8 cellular contexts compared by ENCODE assay signal in genomic region chr11:112226062-112226921, GRCh38. TPM values are rescaled to one million over a fixed set of nuclear protein-coding genes. Genes with fewer than 3 reads are reported as not detected.
DNase-seq lines count a peak whose midpoint lies in the region; ATAC-seq and TF ChIP-seq lines count a peak whose summit lies in the region.

PTS (plus strand) TSS chr11:112226428; CDS start chr11:112226444, 16 bp downstream.

- peak within 1 kb of the TSS; percentile 97 for H3K27ac Mint-ChIP-seq in progenitor cell of endocrine pancreas

- H3K27me3 Mint-ChIP-seq in progenitor cell of endocrine pancreas: peaks cover 3% of the 10 kb centered on the region

- H3K27ac ChIP-seq in heart right ventricle (peak within 1 kb of the TSS; percentile 90 to 100 (median 95)), upper lobe of right lung (peak within 1 kb of the TSS; percentile 97)

- peak within 1 kb of the TSS; percentile 91 for H3K4me3 Mint-ChIP-seq in progenitor cell of endocrine pancreas (ENCODE audit: low read depth)

- H3K4me3 ChIP-seq in heart right ventricle: peak within 1 kb of the TSS; percentile 51 to 86 (median 82)
- H3K4me3 ChIP-seq in upper lobe of right lung: peak within 1 kb of the TSS; percentile 86

- intact Hi-C loops in T-helper 1 cell treated with Interleukin-12 subunit alpha and Interleukin-12 subunit beta and Interleukin-4 antibody, amounts not matched to agents 30 ng/mL and 1 ng/mL, for 36 hours (cut with micrococcal nuclease): loop anchor here (1.0 to 10.0 kb wide), 12 partner anchors 54 to 1649 kb away; partner anchors contain the start of genes ALG9, CFAP68, FDXACB1 and NKAPD1
- intact Hi-C loops in heart right ventricle (cut with DNase I) (loop anchor here in 2 of 10 donors (10.0 kb wide), 2 partner anchors 1059 to 1069 kb away; no protein-coding TSS in a partner anchor), upper lobe of right lung (cut with DNase I) (no loop called here)

- 0 to 1% methylated on average over 73 to 74 of the region's 74 CpGs for WGBS in heart right ventricle, 2 donors

- peaks cover 3% of the 10 kb centered on the region for H3K36me3 Mint-ChIP-seq in progenitor cell of endocrine pancreas (ENCODE audit: insufficient read depth)

- H3K27me3 ChIP-seq in heart right ventricle (no peaks in the 10 kb centered on the region), upper lobe of right lung (no peaks in the 10 kb centered on the region)

- peaks cover 4 to 30% (median 9%) of the 10 kb centered on the region in 9 donors for H3K4me1 ChIP-seq in heart right ventricle
- H3K4me1 ChIP-seq in upper lobe of right lung: peaks cover 11% of the 10 kb centered on the region

- in situ Hi-C loops in GM13977 (cut with MboI; ENCODE audit: low pct_unique_long_range_greater_than_20kb, low sequenced_read_pairs, unreplicated experiment): loop anchor here (10.0 kb wide), 1 partner anchor 49 kb away; no protein-coding TSS in a partner anchor

- peaks cover 7% of the 10 kb centered on the region for H3K4me1 Mint-ChIP-seq in progenitor cell of endocrine pancreas (ENCODE audit: low read depth)

- peak; percentile 95 for DNase-seq in GM13977 (ENCODE audit: low spot score)
- DNase-seq in NCI-H1436 (lab: John Stamatoyannopoulos, UW): peak; percentile 78
- DNase-seq in amniotic epithelial cell (ENCODE audit: low read depth): peak; percentile 80
- peak; percentile 87 to 88 for DNase-seq in heart right ventricle
- DNase-seq in progenitor cell of endocrine pancreas (ENCODE audit: low spot score, unreplicated experiment): peak; percentile 49
- DNase-seq in upper lobe of right lung: peak; percentile 94

- ATAC-seq in HG02840 (IDR thresholded peaks at IDR 0.05; ENCODE audit: low FRiP score, unreplicated experiment) (peak; percentile 97), heart right ventricle (peak; percentile 97 to 99 (median 99)), upper lobe of right lung (peak; percentile 98)

- H3K9me3 ChIP-seq in heart right ventricle (no peaks in the 10 kb centered on the region), upper lobe of right lung (no peaks in the 10 kb centered on the region)

- H3K36me3 ChIP-seq in heart right ventricle (peaks cover 0 to 30% (median 13%) of the 10 kb centered on the region in 9 donors), upper lobe of right lung (peaks cover 29% of the 10 kb centered on the region)

- no peaks in the 10 kb centered on the region for H3K9me3 Mint-ChIP-seq in progenitor cell of endocrine pancreas (ENCODE audit: low read depth)

- peak; percentile 3 for TF ChIP-seq CTCF in GM13977 (IDR thresholded peaks at IDR 0.05; ENCODE audit: extremely low read depth, insufficient read depth, missing control alignments)
- no peak for TF ChIP-seq CTCF in heart right ventricle (IDR thresholded peaks at IDR 0.05)
- TF ChIP-seq CTCF in progenitor cell of endocrine pancreas (IDR thresholded peaks at IDR 0.05; ENCODE audit: unreplicated experiment): no peak
- no peak for TF ChIP-seq CTCF in upper lobe of right lung (IDR thresholded peaks at IDR 0.05)

RNA-seq across cellular contexts. Expression of gene PTS, which starts in this region (rescaled TPM):
- 23.5 and 24.8 TPM in 2 replicates for total RNA-seq in T-helper 1 cell treated with Interleukin-12 subunit alpha and Interleukin-12 subunit beta and Interleukin-4 antibody, amounts not matched to agents 30 ng/mL and 1 ng/mL, for 36 hours
- 10 to 100 TPM; 22.5 to 36.3 (median 26.5) TPM for total RNA-seq in heart right ventricle
- 10 to 100 TPM; 47.8 to 75.0 TPM for polyA plus RNA-seq in heart right ventricle
- 46.3 and 49.6 TPM in 2 replicates for total RNA-seq in progenitor cell of endocrine pancreas
- total RNA-seq in upper lobe of right lung: 22.5 TPM

Comparison
In these comparisons a context has a peak if more than half of its experiments do, and no peak if none do; other contexts are left out.
1. Peak in every context shown above with its lines: DNase-seq, ATAC-seq, H3K4me3 ChIP-seq and H3K27ac ChIP-seq.